ENCODE assay signal across 28 cellular contexts in genomic region chr17:78248051-78248914, GRCh38. TPM values are rescaled to one million over a fixed set of nuclear protein-coding genes. Genes with fewer than 3 reads are reported as not detected.
A peak's percentile ranks its signal among the peaks of the same experiment; 100 is the strongest.
DNase-seq lines count a peak whose midpoint lies in the region; ATAC-seq, FAIRE-seq and TF ChIP-seq lines count a peak whose summit lies in the region.
"Had no signal": no experiment of that assay in that cellular context is flagged by ENCODE, and none has a peak within 500 bp of the region (broad histone marks: within the 10 kb centered on the region; RNA-seq: fewer than 3 reads in every experiment).

No MANE protein-coding gene starts in this region.

- H3K27me3 Mint-ChIP-seq in endodermal cell (ENCODE audit: insufficient read depth): no peaks in the 10 kb centered on the region

- peaks cover 4% of the 10 kb centered on the region for H3K36me3 Mint-ChIP-seq in endodermal cell (ENCODE audit: low read depth)
- H3K36me3 Mint-ChIP-seq: CD8-positive, alpha-beta T cell; memory B cell had no signal

- H4K91ac ChIP-seq in mesenchymal stem cell (ENCODE audit: low read length): peak overlapping the region; percentile 83

- H3K4ac ChIP-seq in mesenchymal stem cell (ENCODE audit: low read depth in 1 of 2, low read length in 2 of 2): no peak overlapping the region

- no peak overlapping the region for H2BK15ac ChIP-seq in mesenchymal stem cell (ENCODE audit: low read depth, poor library complexity, severe bottlenecking)

- H2AK5ac ChIP-seq in mesenchymal stem cell (ENCODE audit: low read length, severe bottlenecking): no peak overlapping the region

- H3K36me3 ChIP-seq in endodermal cell (ENCODE audit: control insufficient read depth, insufficient read depth, low read length): no peaks in the 10 kb centered on the region
- no peaks in the 10 kb centered on the region for H3K36me3 ChIP-seq in mesenchymal stem cell (ENCODE audit: control insufficient read depth in 1 of 2, insufficient read depth in 2 of 2, low read depth in 1 of 2, low read length in 2 of 2)
- no peaks in the 10 kb centered on the region for H3K36me3 ChIP-seq in subcutaneous abdominal adipose tissue (ENCODE audit: control insufficient read depth in 5 of 5, insufficient read depth in 5 of 5, low read length in 5 of 5)
- H3K36me3 ChIP-seq: breast epithelium had no signal

- no peak overlapping the region for H3K23ac ChIP-seq in mesenchymal stem cell (ENCODE audit: low read length in 2 of 2)

- peak overlapping the region; percentile 30 for H2BK120ac ChIP-seq in mesenchymal stem cell (ENCODE audit: low read depth, low read length)

- no peak overlapping the region for H2AFZ ChIP-seq in mesenchymal stem cell (ENCODE audit: low read depth, low read length)

- peak overlapping the region; percentile 29 to 73 for H2BK12ac ChIP-seq in mesenchymal stem cell (ENCODE audit: low read length in 2 of 2)

- H4K8ac ChIP-seq in mesenchymal stem cell (ENCODE audit: low read length): peak overlapping the region; percentile 16

- no peak for ATAC-seq in GM21360 (IDR thresholded peaks at IDR 0.05; ENCODE audit: unreplicated experiment)
- ATAC-seq in GM21717 (IDR thresholded peaks at IDR 0.05; ENCODE audit: unreplicated experiment): no peak
- ATAC-seq: activated CD4-positive, CD25-positive, alpha-beta regulatory T cell treated with anti-CD3 and anti-CD28 coated beads, Interleukin-2, amount 50 U/mL, for 24 hours; activated CD8-positive, alpha-beta T cell treated with anti-CD3 and anti-CD28 coated beads, Interleukin-2, amount 10 ng/mL, durations not matched to agents 7 days and 5 days; CD8-positive, alpha-beta T cell; naive thymus-derived CD4-positive, alpha-beta T cell had no signal

- TF ChIP-seq CTCF in endodermal cell (conservative IDR thresholded peaks at IDR 0.05): no peak

- H3K4me1 Mint-ChIP-seq in endodermal cell: peaks cover 29% of the 10 kb centered on the region

- no peak overlapping the region for H3K4me2 ChIP-seq in mesenchymal stem cell (ENCODE audit: low read length, poor library complexity, severe bottlenecking)
- H3K4me2 ChIP-seq: KMS-11 had no signal

- H3K4me3 ChIP-seq in endodermal cell (ENCODE audit: low read length): no peak overlapping the region
- no peak overlapping the region for H3K4me3 ChIP-seq in mesenchymal stem cell (ENCODE audit: insufficient read depth in 1 of 2, low read depth in 1 of 2, low read length in 2 of 2)
- H3K4me3 ChIP-seq in subcutaneous abdominal adipose tissue (ENCODE audit: low read depth in 1 of 5, low read length in 5 of 5): peak overlapping the region in 2 of 5 donors; percentile 30 to 49
- H3K4me3 ChIP-seq: coronary artery had no signal

- H3K9ac ChIP-seq in endodermal cell (ENCODE audit: extremely low read depth, low read length, poor library complexity, severe bottlenecking): no peak overlapping the region
- H3K9ac ChIP-seq in mesenchymal stem cell (ENCODE audit: low read length): no peak overlapping the region
- H3K9ac ChIP-seq in subcutaneous abdominal adipose tissue (ENCODE audit: low read length in 5 of 5): peak overlapping the region in 2 of 5 donors; percentile 7 to 72
- H3K9ac ChIP-seq: KMS-11 had no signal

- no peak overlapping the region for H3K14ac ChIP-seq in mesenchymal stem cell (ENCODE audit: low read length in 2 of 2)

- H3K18ac ChIP-seq in mesenchymal stem cell (ENCODE audit: low read depth in 1 of 2, low read length in 2 of 2): peak overlapping the region; percentile 58 to 60

- no peaks in the 10 kb centered on the region for H3K27me3 ChIP-seq in endodermal cell (ENCODE audit: control insufficient read depth, insufficient read depth, low read length, poor library complexity, severe bottlenecking)
- peaks cover 0 to 27% of the 10 kb centered on the region in 2 experiments for H3K27me3 ChIP-seq in mesenchymal stem cell (ENCODE audit: control insufficient read depth in 1 of 2, insufficient read depth in 1 of 2, low read length in 2 of 2)
- H3K27me3 ChIP-seq in subcutaneous abdominal adipose tissue (ENCODE audit: control insufficient read depth in 5 of 5, insufficient read depth in 4 of 5, low read length in 5 of 5): peaks cover 0 to 9% (median 2%) of the 10 kb centered on the region in 5 donors
- H3K27me3 ChIP-seq: breast epithelium had no signal

- H3K27ac Mint-ChIP-seq in endodermal cell: peak overlapping the region; percentile 64
- H3K27ac Mint-ChIP-seq: activated CD8-positive, alpha-beta T cell treated with anti-CD3 and anti-CD28 coated beads, Interleukin-2, amount 10 ng/mL, durations not matched to agents 7 days and 5 days; CD8-positive, alpha-beta T cell; memory B cell had no signal

- WGBS in adipose tissue, 3 donors: 65 to 79% (median 78%) methylated on average over 30 of the region's 30 CpGs
- 94 to 95% methylated on average over 26 to 30 of the region's 30 CpGs for WGBS in endodermal cell (ENCODE audit: insufficient coverage in 1 of 2, insufficient read length in 1 of 2), 2 experiments
- 93% methylated on average over 28 of the region's 30 CpGs for WGBS in mesenchymal stem cell

- H3K9me3 ChIP-seq in endodermal cell (ENCODE audit: control insufficient read depth, low read length) (peaks cover 8% of the 10 kb centered on the region), mesenchymal stem cell (ENCODE audit: control insufficient read depth, low read length) (no peaks in the 10 kb centered on the region), subcutaneous abdominal adipose tissue (ENCODE audit: control insufficient read depth in 5 of 5, low read length in 5 of 5) (no peaks in the 10 kb centered on the region)
- H3K9me3 ChIP-seq: breast epithelium had no signal

- peaks cover 19% of the 10 kb centered on the region for H3K9me3 Mint-ChIP-seq in endodermal cell

- H2BK5ac ChIP-seq in mesenchymal stem cell (ENCODE audit: low read depth, low read length, poor library complexity, severe bottlenecking): no peak overlapping the region

- FAIRE-seq in GM19239 (lab: Jason Lieb, UNC): no peak
- FAIRE-seq: GM18507, islet of Langerhans had no signal

- H3K27ac ChIP-seq in adipose tissue (ENCODE audit: low read depth, low read length): peak overlapping the region; percentile 59
- H3K27ac ChIP-seq in endodermal cell (ENCODE audit: low read depth, low read length): no peak overlapping the region
- no peak overlapping the region for H3K27ac ChIP-seq in mesenchymal stem cell (ENCODE audit: low read length, poor library complexity, severe bottlenecking)
- H3K27ac ChIP-seq in subcutaneous abdominal adipose tissue (ENCODE audit: low read depth, low read length): peak overlapping the region; percentile 33
- H3K27ac ChIP-seq: KMS-11 had no signal

- DNase-seq in endodermal cell: no peak
- DNase-seq in mesenchymal stem cell: no peak
- no peak for DNase-seq in GM19239 (ENCODE audit: insufficient read length, low spot score)
- no peak for DNase-seq in retina
- DNase-seq: activated CD8-positive, alpha-beta T cell treated with anti-CD3 and anti-CD28 coated beads, Interleukin-2, amount 10 ng/mL, durations not matched to agents 7 days and 5 days; activated gamma-delta T cell treated with Interleukin-2 at 50 U/mL for 16 hours; amniotic stem cell; CD8-positive, alpha-beta T cell; DMS153; MV-4-11; naive thymus-derived CD4-positive, alpha-beta T cell; NCI-H1694 treated with DMSO at 0.1 percent for 48 hours; NCI-H69; RPMI8226; T-helper 9 cell had no signal

- H3K4me3 Mint-ChIP-seq in endodermal cell: no peak overlapping the region
- H3K4me3 Mint-ChIP-seq: activated CD8-positive, alpha-beta T cell treated with anti-CD3 and anti-CD28 coated beads, Interleukin-2, amount 10 ng/mL, durations not matched to agents 7 days and 5 days; CD8-positive, alpha-beta T cell; memory B cell; naive thymus-derived CD4-positive, alpha-beta T cell had no signal

- H3K4me1 ChIP-seq in endodermal cell (ENCODE audit: control insufficient read depth, insufficient read depth, low read length): peaks cover 18% of the 10 kb centered on the region
- H3K4me1 ChIP-seq in mesenchymal stem cell (ENCODE audit: control insufficient read depth, insufficient read depth, low read depth, low read length): peaks cover 6% of the 10 kb centered on the region
- H3K4me1 ChIP-seq in subcutaneous abdominal adipose tissue (ENCODE audit: control insufficient read depth in 5 of 5, insufficient read depth in 5 of 5, low read length in 5 of 5): peaks cover 0 to 40% (median 23%) of the 10 kb centered on the region in 5 donors
- H3K4me1 ChIP-seq: breast epithelium had no signal

- no peaks in the 10 kb centered on the region for H3K79me1 ChIP-seq in mesenchymal stem cell (replicated peaks; ENCODE audit: low read length, poor library complexity, severe bottlenecking)

RNA-seq across cellular contexts. Expression of gene TMEM235, which starts 16.9 kb away (rescaled TPM):
- polyA plus RNA-seq in adipose tissue: under 1 TPM in 1 of 3 donors, not detected in 2; 0.06 TPM
- under 1 TPM in 1 of 2 donors, not detected in 1; 0.33 TPM for total RNA-seq in endodermal cell
- not detected for polyA plus RNA-seq in endodermal cell (2013, experiment 1 of 2)
- polyA plus RNA-seq in endodermal cell (2013, experiment 2 of 2): 0.33 TPM
- not detected for polyA plus RNA-seq in mesenchymal stem cell (2013, experiment 1 of 2)
- polyA plus RNA-seq in mesenchymal stem cell (2013, experiment 2 of 2): not detected
- total RNA-seq: activated CD8-positive, alpha-beta T cell treated with anti-CD3 and anti-CD28 coated beads, Interleukin-2, amount 10 ng/mL, durations not matched to agents 7 days and 5 days; breast epithelium; CD8-positive, alpha-beta T cell; G401; naive thymus-derived CD4-positive, alpha-beta T cell; osteocyte had no signal
- polyA plus RNA-seq: naive thymus-derived CD4-positive, alpha-beta T cell had no signal

RNA-seq across cellular contexts. Expression of gene BIRC5, which starts 34.2 kb away (rescaled TPM):
- 1 to 10 TPM in 1 of 3 donors, under 1 TPM in 2; 0.31 to 1.2 (median 0.40) TPM for polyA plus RNA-seq in adipose tissue
- total RNA-seq in endodermal cell: 10 to 100 TPM; 59.7 to 89.6 TPM
- 113 TPM for polyA plus RNA-seq in endodermal cell (2013, experiment 1 of 2)
- 112 TPM for polyA plus RNA-seq in endodermal cell (2013, experiment 2 of 2)
- 8.4 TPM for polyA plus RNA-seq in mesenchymal stem cell (2013, experiment 1 of 2)
- polyA plus RNA-seq in mesenchymal stem cell (2013, experiment 2 of 2): 6.9 TPM
- polyA plus RNA-seq: naive thymus-derived CD4-positive, alpha-beta T cell had no signal

Comparison
In these comparisons a context has a peak if more than half of its experiments do, and no peak if none do; other contexts are left out.
1. H3K27ac ChIP-seq: peak in adipose tissue (single experiment) and subcutaneous abdominal adipose tissue (single experiment); none in endodermal cell (single experiment) and mesenchymal stem cell (single experiment).